In the genomic region with DNA sequence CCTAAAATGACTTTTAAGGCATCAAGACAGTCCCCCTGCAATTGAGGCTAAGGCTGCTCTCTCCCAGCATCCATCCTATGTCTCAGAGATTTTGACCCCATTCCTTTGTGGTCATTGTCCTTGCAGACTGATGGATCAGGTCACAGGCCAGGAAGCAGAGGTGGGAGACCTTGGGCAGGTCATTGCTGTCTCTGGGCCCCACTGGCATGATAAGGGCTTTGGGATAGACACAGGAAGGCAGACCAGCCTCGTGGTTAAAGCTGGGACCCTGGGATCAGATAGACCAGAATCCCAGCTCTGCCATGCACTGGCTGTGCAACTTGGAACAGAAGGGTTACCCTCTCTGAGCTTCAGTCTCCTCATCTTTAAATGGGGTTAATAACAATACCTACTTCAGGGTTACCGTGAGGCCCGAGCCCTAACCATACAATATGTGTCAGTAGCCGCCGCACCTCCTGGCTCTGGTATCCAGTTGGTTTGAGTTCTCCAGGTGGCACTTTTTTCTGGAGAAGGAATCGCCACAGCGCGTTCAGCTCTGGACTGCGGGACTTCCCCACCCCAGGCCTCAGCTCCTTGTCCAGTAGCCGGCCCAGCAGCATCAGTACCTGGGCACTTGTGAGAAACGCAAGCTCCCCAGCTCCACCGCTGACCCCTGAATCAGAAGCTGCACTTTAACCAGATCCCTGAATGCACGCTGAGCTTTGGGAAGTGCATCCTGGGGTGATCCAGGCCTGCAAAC, we compare ENCODE assay signal across 1 cellular context.
TF ChIP-seq lines count a peak whose summit lies in the region.

No MANE protein-coding gene starts in this region.

TF ChIP-seq in HepG2, 621 proteins besides CTCF, POLR2A, EP300 and RAD21:
- TF ChIP-seq, protein P1, sequence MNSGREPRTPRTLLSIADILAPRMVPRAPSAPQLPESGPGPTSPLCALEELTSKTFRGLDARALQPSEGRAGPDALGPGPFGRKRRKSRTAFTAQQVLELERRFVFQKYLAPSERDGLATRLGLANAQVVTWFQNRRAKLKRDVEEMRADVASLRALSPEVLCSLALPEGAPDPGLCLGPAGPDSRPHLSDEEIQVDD (CRISPR knock-in tag; IDR thresholded peaks at IDR 0.05; ENCODE audit: borderline replicate concordance), result no peak
- TF ChIP-seq, protein P2, sequence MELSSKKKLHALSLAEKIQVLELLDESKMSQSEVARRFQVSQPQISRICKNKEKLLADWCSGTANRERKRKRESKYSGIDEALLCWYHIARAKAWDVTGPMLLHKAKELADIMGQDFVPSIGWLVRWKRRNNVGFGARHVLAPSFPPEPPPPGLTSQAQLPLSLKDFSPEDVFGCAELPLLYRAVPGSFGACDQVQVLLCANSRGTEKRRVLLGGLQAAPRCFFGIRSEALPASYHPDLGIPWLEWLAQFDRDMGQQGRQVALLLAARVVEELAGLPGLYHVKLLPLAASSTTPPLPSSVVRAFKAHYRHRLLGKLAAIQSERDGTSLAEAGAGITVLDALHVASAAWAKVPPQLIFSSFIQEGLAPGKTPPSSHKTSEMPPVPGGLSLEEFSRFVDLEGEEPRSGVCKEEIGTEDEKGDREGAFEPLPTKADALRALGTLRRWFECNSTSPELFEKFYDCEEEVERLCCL (CRISPR knock-in tag; IDR thresholded peaks at IDR 0.05; ENCODE audit: borderline replicate concordance), result no peak
- TF ChIP-seq ZNF768 (CRISPR knock-in tag; IDR thresholded peaks at IDR 0.05), result 0 out of 2 replicates have a peak, but pooled peaks have one; percentile 10
- TF ChIP-seq CCAR2 (optimal IDR thresholded peaks at IDR 0.05; ENCODE audit: low read depth, low read length), result no peak
- no peak for TF ChIP-seq ZBTB42 (CRISPR knock-in tag; IDR thresholded peaks at IDR 0.05)
